29 cellular contexts compared by ENCODE assay signal in the genomic region with DNA sequence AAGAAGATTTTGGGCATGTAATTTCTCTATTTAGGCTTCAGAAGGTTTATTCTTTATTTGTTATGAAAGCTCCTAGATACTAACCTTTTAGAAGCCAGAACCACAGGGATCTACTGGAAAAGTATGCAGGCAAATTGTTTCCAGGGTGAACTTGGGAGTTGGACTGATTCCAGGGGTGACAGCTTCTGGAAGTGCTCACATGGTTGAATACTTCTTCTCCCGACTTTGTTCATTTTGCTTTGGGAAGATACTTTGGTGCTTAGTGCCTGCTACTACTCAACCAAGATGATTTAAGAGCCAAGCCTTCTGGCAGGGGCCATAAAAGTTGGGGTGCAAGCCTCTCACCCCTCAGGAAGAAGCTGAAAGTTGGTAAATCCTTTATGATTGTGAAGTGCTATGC.
"Had no signal": no experiment of that assay in that cellular context is flagged by ENCODE, and none has a peak within 500 bp of the region (broad histone marks: within the 10 kb centered on the region; RNA-seq: fewer than 3 reads in every experiment).

No MANE protein-coding gene starts in this region.

- H3K9me3 Mint-ChIP-seq: stimulated activated effector memory CD8-positive, alpha-beta T cell treated with anti-CD3 and anti-CD28 coated beads, Interleukin-12 subunit alpha, Interleukin-12 subunit beta, amount 100 ng/mL, for 72 hours; stimulated activated memory B cell treated with anti-CD40 and anti-IgM and Interleukin-4, amounts not matched to agents 10 μg/mL and 1 μg/mL and 100 μg/mL, for 72 hours; stimulated activated naive B cell treated with anti-CD40 and anti-IgM and Interleukin-4, amounts not matched to agents 10 μg/mL and 1 μg/mL and 100 μg/mL, for 72 hours; stimulated activated naive CD8-positive, alpha-beta T cell treated with anti-CD3 and anti-CD28 coated beads, Interleukin-15, amount 100 ng/mL, for 72 hours; stimulated activated naive CD8-positive, alpha-beta T cell treated with anti-CD3 and anti-CD28 coated beads, Interleukin-15, Interleukin-2, amounts not matched to agents 100 ng/mL and 50 ng/mL, for 24 hours; type B pancreatic cell had no signal

- H3K27me3 ChIP-seq: stomach, suprapubic skin, testis, thyroid gland, tibial artery, tibial nerve, transverse colon, upper lobe of left lung, upper lobe of right lung, uterus, vagina had no signal

- H3K4me3 ChIP-seq: stomach, suprapubic skin, testis, thoracic aorta, thyroid gland, tibial artery, tibial nerve, transverse colon, upper lobe of left lung, upper lobe of right lung, uterus, vagina had no signal

- H3K27me3 Mint-ChIP-seq: stimulated activated memory B cell treated with anti-CD40 and anti-IgM and Interleukin-4, amounts not matched to agents 10 μg/mL and 1 μg/mL and 100 μg/mL, for 72 hours; stimulated activated naive B cell treated with anti-CD40 and anti-IgM and Interleukin-4, amounts not matched to agents 10 μg/mL and 1 μg/mL and 100 μg/mL, for 72 hours; stimulated activated naive CD8-positive, alpha-beta T cell treated with anti-CD3 and anti-CD28 coated beads, Interleukin-15, amount 100 ng/mL, for 72 hours; stimulated activated naive CD8-positive, alpha-beta T cell treated with anti-CD3 and anti-CD28 coated beads, Interleukin-15, Interleukin-2, amounts not matched to agents 100 ng/mL and 50 ng/mL, for 24 hours; type B pancreatic cell had no signal

- H3K4me1 Mint-ChIP-seq: stimulated activated effector memory CD8-positive, alpha-beta T cell treated with anti-CD3 and anti-CD28 coated beads, Interleukin-12 subunit alpha, Interleukin-12 subunit beta, amount 100 ng/mL, for 72 hours; stimulated activated memory B cell treated with anti-CD40 and anti-IgM and Interleukin-4, amounts not matched to agents 10 μg/mL and 1 μg/mL and 100 μg/mL, for 72 hours; stimulated activated naive B cell treated with anti-CD40 and anti-IgM and Interleukin-4, amounts not matched to agents 10 μg/mL and 1 μg/mL and 100 μg/mL, for 72 hours; stimulated activated naive CD8-positive, alpha-beta T cell treated with anti-CD3 and anti-CD28 coated beads, Interleukin-15, amount 100 ng/mL, for 72 hours had no signal

- H3K27ac ChIP-seq: stomach, suprapubic skin, testis, thoracic aorta, thyroid gland, tibial artery, tibial nerve, transverse colon, upper lobe of left lung, upper lobe of right lung, uterus, vagina had no signal

- ATAC-seq: stimulated activated effector memory CD8-positive, alpha-beta T cell treated with anti-CD3 and anti-CD28 coated beads, Interleukin-12 subunit alpha, Interleukin-12 subunit beta, amount 100 ng/mL, for 72 hours; stimulated activated memory B cell treated with anti-CD40 and anti-IgM and Interleukin-4, amounts not matched to agents 10 μg/mL and 1 μg/mL and 100 μg/mL, for 72 hours; stimulated activated naive B cell treated with anti-CD40 and anti-IgM and Interleukin-4, amounts not matched to agents 10 μg/mL and 1 μg/mL and 100 μg/mL, for 72 hours; stimulated activated naive CD8-positive, alpha-beta T cell treated with anti-CD3 and anti-CD28 coated beads, Interleukin-15, amount 100 ng/mL, for 72 hours; stimulated activated naive CD8-positive, alpha-beta T cell treated with anti-CD3 and anti-CD28 coated beads, Interleukin-15, Interleukin-2, amounts not matched to agents 100 U/mL and 50 U/mL, for 24 hours; upper lobe of right lung had no signal

- FAIRE-seq: urothelium cell line had no signal

- H3K4me1 ChIP-seq: stomach, suprapubic skin, testis, thyroid gland, tibial artery, tibial nerve, transverse colon, upper lobe of left lung, upper lobe of right lung, uterus, vagina had no signal

- DNase-seq: stimulated activated CD4-positive, alpha-beta T cell treated with anti-CD3 and anti-CD28 coated beads, Interleukin-2, amount 100 ng/mL, for 48 hours; stimulated activated CD4-positive, alpha-beta T cell treated with anti-CD3 and anti-CD28 coated beads, Interleukin-4, amount 100 ng/mL, for 1 hour; stimulated activated CD4-positive, alpha-beta T cell treated with anti-CD3 and anti-CD28 coated beads, Interleukin-4, amount 100 ng/mL, for 24 hours; stimulated activated CD4-positive, alpha-beta T cell treated with anti-CD3 and anti-CD28 coated beads, Interleukin-4, amount 100 ng/mL, for 4 hours; stimulated activated CD8-positive, alpha-beta memory T cell treated with anti-CD3 and anti-CD28 coated beads, Interleukin-4, amount 100 ng/mL, for 48 hours; stimulated activated naive B cell treated with anti-CD40 and anti-IgM and Interleukin-4, amounts not matched to agents 10 μg/mL and 1 μg/mL and 100 μg/mL, for 72 hours; stimulated activated naive CD4-positive, alpha-beta T cell; stimulated activated naive CD4-positive, alpha-beta T cell treated with Interleukin-2 at 50 U/mL for 16 hours; stimulated activated naive CD8-positive, alpha-beta T cell treated with anti-CD3 and anti-CD28 coated beads, Interleukin-15, amount 100 ng/mL, for 72 hours; stimulated activated naive CD8-positive, alpha-beta T cell treated with anti-CD3 and anti-CD28 coated beads, Interleukin-15, Interleukin-2, amounts not matched to agents 100 U/mL and 50 U/mL, for 24 hours; stomach; substantia nigra; testis; thyroid gland; tibial artery; transverse colon; trophoblast cell; upper lobe of left lung; upper lobe of right lung; uterus had no signal

- H3K4me3 Mint-ChIP-seq: stimulated activated effector memory CD8-positive, alpha-beta T cell treated with anti-CD3 and anti-CD28 coated beads, Interleukin-12 subunit alpha, Interleukin-12 subunit beta, amount 100 ng/mL, for 72 hours; stimulated activated memory B cell treated with anti-CD40 and anti-IgM and Interleukin-4, amounts not matched to agents 10 μg/mL and 1 μg/mL and 100 μg/mL, for 72 hours; stimulated activated naive B cell treated with anti-CD40 and anti-IgM and Interleukin-4, amounts not matched to agents 10 μg/mL and 1 μg/mL and 100 μg/mL, for 72 hours; stimulated activated naive CD8-positive, alpha-beta T cell treated with anti-CD3 and anti-CD28 coated beads, Interleukin-15, amount 100 ng/mL, for 72 hours; stimulated activated naive CD8-positive, alpha-beta T cell treated with anti-CD3 and anti-CD28 coated beads, Interleukin-15, Interleukin-2, amounts not matched to agents 100 ng/mL and 50 ng/mL, for 24 hours; type B pancreatic cell had no signal

- H3K27ac Mint-ChIP-seq: stimulated activated effector memory CD8-positive, alpha-beta T cell treated with anti-CD3 and anti-CD28 coated beads, Interleukin-12 subunit alpha, Interleukin-12 subunit beta, amount 100 ng/mL, for 72 hours; stimulated activated memory B cell treated with anti-CD40 and anti-IgM and Interleukin-4, amounts not matched to agents 10 μg/mL and 1 μg/mL and 100 μg/mL, for 72 hours; stimulated activated naive B cell treated with anti-CD40 and anti-IgM and Interleukin-4, amounts not matched to agents 10 μg/mL and 1 μg/mL and 100 μg/mL, for 72 hours; stimulated activated naive CD8-positive, alpha-beta T cell treated with anti-CD3 and anti-CD28 coated beads, Interleukin-15, amount 100 ng/mL, for 72 hours; stimulated activated naive CD8-positive, alpha-beta T cell treated with anti-CD3 and anti-CD28 coated beads, Interleukin-15, Interleukin-2, amounts not matched to agents 100 ng/mL and 50 ng/mL, for 24 hours; type B pancreatic cell had no signal

- H3K9me3 ChIP-seq: stomach, suprapubic skin, testis, thoracic aorta, thyroid gland, tibial artery, tibial nerve, transverse colon, upper lobe of left lung, upper lobe of right lung, uterus, vagina had no signal

- H3K36me3 ChIP-seq: stomach, suprapubic skin, thoracic aorta, thyroid gland, tibial artery, tibial nerve, transverse colon, upper lobe of left lung, upper lobe of right lung, uterus, vagina had no signal

- H3K36me3 Mint-ChIP-seq: stimulated activated effector memory CD8-positive, alpha-beta T cell treated with anti-CD3 and anti-CD28 coated beads, Interleukin-12 subunit alpha, Interleukin-12 subunit beta, amount 100 ng/mL, for 72 hours; stimulated activated memory B cell treated with anti-CD40 and anti-IgM and Interleukin-4, amounts not matched to agents 10 μg/mL and 1 μg/mL and 100 μg/mL, for 72 hours; stimulated activated naive B cell treated with anti-CD40 and anti-IgM and Interleukin-4, amounts not matched to agents 10 μg/mL and 1 μg/mL and 100 μg/mL, for 72 hours; type B pancreatic cell had no signal
